14 cellular contexts compared by ENCODE assay signal in genomic region chr9:20032413-20033006, GRCh38.
"Had no signal": no experiment of that assay in that cellular context is flagged by ENCODE, and none has a peak within 500 bp of the region (broad histone marks: within the 10 kb centered on the region; RNA-seq: fewer than 3 reads in every experiment).

No MANE protein-coding gene starts in this region.

- H3K9me3 ChIP-seq: ascending aorta, SK-N-SH had no signal

- H3K27ac ChIP-seq: ascending aorta, parathyroid adenoma, WERI-Rb-1 had no signal

- H3K27ac Mint-ChIP-seq: activated CD8-positive, alpha-beta T cell treated with anti-CD3 and anti-CD28 coated beads, Interleukin-2, amount 10 ng/mL, durations not matched to agents 7 days and 5 days; stimulated activated naive B cell treated with anti-CD40 and anti-IgM and Interleukin-4, amounts not matched to agents 10 μg/mL and 1 μg/mL and 100 μg/mL, for 72 hours had no signal

- H3K4me1 ChIP-seq: ascending aorta, parathyroid adenoma had no signal

- H3K27me3 ChIP-seq: ascending aorta had no signal

- DNase-seq: activated CD4-positive, alpha-beta T cell treated with anti-CD3 and anti-CD28 coated beads for 4 hours; activated CD8-positive, alpha-beta memory T cell treated with anti-CD3 and anti-CD28 coated beads, Interleukin-2, amount 50 U/mL, for 48 hours; activated CD8-positive, alpha-beta T cell treated with anti-CD3 and anti-CD28 coated beads, Interleukin-2, amount 10 ng/mL, durations not matched to agents 7 days and 5 days; effector CD4-positive, alpha-beta T cell; head of caudate nucleus; midbrain; retina; SK-N-SH; stimulated activated naive B cell treated with anti-CD40 and anti-IgM and Interleukin-4, amounts not matched to agents 10 μg/mL and 1 μg/mL and 100 μg/mL, for 72 hours; substantia nigra; T-helper 1 cell; WERI-Rb-1 had no signal

- H3K4me3 ChIP-seq: ascending aorta had no signal

- H3K9me3 Mint-ChIP-seq: stimulated activated naive B cell treated with anti-CD40 and anti-IgM and Interleukin-4, amounts not matched to agents 10 μg/mL and 1 μg/mL and 100 μg/mL, for 72 hours had no signal

- H3K36me3 Mint-ChIP-seq: stimulated activated naive B cell treated with anti-CD40 and anti-IgM and Interleukin-4, amounts not matched to agents 10 μg/mL and 1 μg/mL and 100 μg/mL, for 72 hours had no signal

- ATAC-seq: activated CD8-positive, alpha-beta T cell treated with anti-CD3 and anti-CD28 coated beads, Interleukin-2, amount 10 ng/mL, durations not matched to agents 7 days and 5 days; stimulated activated naive B cell treated with anti-CD40 and anti-IgM and Interleukin-4, amounts not matched to agents 10 μg/mL and 1 μg/mL and 100 μg/mL, for 72 hours had no signal

- H3K36me3 ChIP-seq: ascending aorta, WERI-Rb-1 had no signal

- H3K4me3 Mint-ChIP-seq: activated CD8-positive, alpha-beta T cell treated with anti-CD3 and anti-CD28 coated beads, Interleukin-2, amount 10 ng/mL, durations not matched to agents 7 days and 5 days; stimulated activated naive B cell treated with anti-CD40 and anti-IgM and Interleukin-4, amounts not matched to agents 10 μg/mL and 1 μg/mL and 100 μg/mL, for 72 hours had no signal
